In genomic region chr16:68022278-68022727, GRCh38 we compare ENCODE assay signal across 8 cellular contexts. TPM values are rescaled to one million over a fixed set of nuclear protein-coding genes. Genes with fewer than 3 reads are reported as not detected.
DNase-seq lines count a peak whose midpoint lies in the region; ATAC-seq and TF ChIP-seq lines count a peak whose summit lies in the region.

No MANE protein-coding gene starts in this region.

- CTCF ChIA-PET in CD8-positive, alpha-beta T cell (lab: Charles Lee), result interaction anchor here (0.6 to 2.8 kb wide), 13 partner anchors 10 to 206 kb away, joined by 3 to 14 read pairs (median 7); partner anchors contain the start of genes DPEP2 and NRN1L

- H3K4me1 Mint-ChIP-seq in CD8-positive, alpha-beta T cell (ENCODE audit: low read depth), result peaks cover 36% of the 10 kb centered on the region

- TF ChIP-seq CTCF in CD8-positive, alpha-beta T cell (IDR thresholded peaks at IDR 0.05), result no peak

- H3K27ac ChIP-seq in CD8-positive, alpha-beta T cell (ENCODE audit: low read depth, low read length), result peak overlapping the region; percentile 88
- H3K27ac ChIP-seq in layer of hippocampus (ENCODE audit: low read depth, low read length) (peak overlapping the region; percentile 88), temporal lobe (ENCODE audit: low read depth, low read length) (peak overlapping the region; percentile 29)

- intact Hi-C loops in CD8-positive, alpha-beta T cell (cut with DNase I, micrococcal nuclease), result no loop called here

- peak overlapping the region; percentile 98 for H3K4me3 Mint-ChIP-seq in CD8-positive, alpha-beta T cell

- no peaks in the 10 kb centered on the region for H3K27me3 Mint-ChIP-seq in CD8-positive, alpha-beta T cell (ENCODE audit: low read depth)

- no peaks in the 10 kb centered on the region for H3K9me3 Mint-ChIP-seq in CD8-positive, alpha-beta T cell

- peaks cover 28% of the 10 kb centered on the region for H3K4me1 ChIP-seq in CD8-positive, alpha-beta T cell (ENCODE audit: insufficient read depth, low read length)
- H3K4me1 ChIP-seq in adipocyte (ENCODE audit: control insufficient read depth, insufficient read depth, low read length), result peaks cover 30% of the 10 kb centered on the region

- POLR2A ChIA-PET in CD8-positive, alpha-beta T cell (lab: Charles Lee), result interaction anchor here (0.5 to 4.0 kb wide), 10 partner anchors 9 to 115 kb away, joined by 3 to 45 read pairs (median 8); partner anchors contain the start of genes DPEP2, NFATC3 and PSMB10

- H3K9me3 ChIP-seq in CD8-positive, alpha-beta T cell (ENCODE audit: low read length), result no peaks in the 10 kb centered on the region
- H3K9me3 ChIP-seq in adipocyte (ENCODE audit: control insufficient read depth, low read length), result no peaks in the 10 kb centered on the region

- H3K36me3 ChIP-seq in CD8-positive, alpha-beta T cell (ENCODE audit: insufficient read depth, low read length), result no peaks in the 10 kb centered on the region
- no peaks in the 10 kb centered on the region for H3K36me3 ChIP-seq in adipocyte (ENCODE audit: control insufficient read depth, insufficient read depth, low read length, severe bottlenecking)

- no peak for DNase-seq in CD8-positive, alpha-beta T cell
- DNase-seq in adipocyte (ENCODE audit: low read depth) (no peak), COLO668 (lab: John Stamatoyannopoulos, UW; ENCODE audit: unreplicated experiment) (no peak), NCI-H345 (lab: John Stamatoyannopoulos, UW) (no peak)
- DNase-seq in activated CD4-positive, alpha-beta T cell treated with anti-CD3 and anti-CD28 coated beads for 48 hours, result no peak

- H3K27ac Mint-ChIP-seq in CD8-positive, alpha-beta T cell, result peak overlapping the region; percentile 95

- H3K4me3 ChIP-seq in CD8-positive, alpha-beta T cell (ENCODE audit: low read depth, low read length), result peak overlapping the region; percentile 97
- H3K4me3 ChIP-seq in adipocyte (ENCODE audit: low read length), result peak overlapping the region; percentile 99

- H3K9ac ChIP-seq in adipocyte (ENCODE audit: low read length), result peak overlapping the region; percentile 98

- ATAC-seq in CD8-positive, alpha-beta T cell, result no peak
- ATAC-seq in HG03095 (IDR thresholded peaks at IDR 0.05; ENCODE audit: unreplicated experiment), result peak; percentile 2

- no peaks in the 10 kb centered on the region for H3K27me3 ChIP-seq in CD8-positive, alpha-beta T cell (ENCODE audit: insufficient read depth, low read length)
- H3K27me3 ChIP-seq in adipocyte (replicated peaks; ENCODE audit: control insufficient read depth, insufficient read depth, low read length) (no peaks in the 10 kb centered on the region), layer of hippocampus (ENCODE audit: control insufficient read depth, insufficient read depth, low read length) (no peaks in the 10 kb centered on the region)

- peaks cover 39% of the 10 kb centered on the region for H3K36me3 Mint-ChIP-seq in CD8-positive, alpha-beta T cell

RNA-seq across cellular contexts. Expression of gene DDX28, which starts 0.7 kb away (rescaled TPM):
- total RNA-seq in CD8-positive, alpha-beta T cell, result 10 to 100 TPM; 18.5 to 20.9 TPM
- total RNA-seq in temporal lobe, result 6.4 TPM

RNA-seq across cellular contexts. Expression of gene DUS2, which starts 0.8 kb away (rescaled TPM):
- total RNA-seq in CD8-positive, alpha-beta T cell, result 1 to 10 TPM; 9.5 TPM
- total RNA-seq in temporal lobe, result 8.4 TPM

RNA-seq across cellular contexts. Expression of gene DPEP2NB, which starts 6.6 kb away (rescaled TPM):
- not detected for total RNA-seq in CD8-positive, alpha-beta T cell
- not detected for total RNA-seq in temporal lobe

RNA-seq across cellular contexts. Expression of gene DPEP2, which starts 23.0 kb away (rescaled TPM):
- 10 to 100 TPM; 22.5 to 23.7 TPM for total RNA-seq in CD8-positive, alpha-beta T cell
- 0.98 TPM for total RNA-seq in temporal lobe

RNA-seq across cellular contexts. Expression of gene DPEP3, which starts 42.0 kb away (rescaled TPM):
- total RNA-seq in CD8-positive, alpha-beta T cell, result under 1 TPM; 0.30 to 0.58 TPM
- 0.25 TPM for total RNA-seq in temporal lobe

Comparison
In these comparisons a context has a peak if more than half of its experiments do, and no peak if none do; other contexts are left out.
1. H3K27ac ChIP-seq: peak in every context shown above with its lines; median percentile 88 in CD8-positive, alpha-beta T cell; 88 in layer of hippocampus; 29 in temporal lobe.